8 cellular contexts compared by ENCODE assay signal in genomic region chr5:139293199-139293503, GRCh38. TPM values are rescaled to one million over a fixed set of nuclear protein-coding genes. Genes with fewer than 3 reads are reported as not detected.
DNase-seq lines count a peak whose midpoint lies in the region; ATAC-seq and TF ChIP-seq lines count a peak whose summit lies in the region.

No MANE protein-coding gene starts in this region.

- H3K9me3 Mint-ChIP-seq in dendritic cell treated with granulocyte-macrophage colony-stimulating factor and Interleukin-4, amounts not matched to agents 40 ng/mL and 50 ng/mL, for 4 days, result no peaks in the 10 kb centered on the region
- H3K9me3 Mint-ChIP-seq in natural killer cell treated with Interleukin-12 subunit alpha and Interleukin-12 subunit beta and Interleukin-15 and Interleukin-18, amount 100 ng/mL, for 72 hours, result no peaks in the 10 kb centered on the region

- H3K4me1 Mint-ChIP-seq in dendritic cell treated with granulocyte-macrophage colony-stimulating factor and Interleukin-4, amounts not matched to agents 40 ng/mL and 50 ng/mL, for 4 days (ENCODE audit: low read depth), result peaks cover 33% of the 10 kb centered on the region
- peaks cover 27 to 43% of the 10 kb centered on the region in 2 donors for H3K4me1 Mint-ChIP-seq in natural killer cell treated with Interleukin-12 subunit alpha and Interleukin-12 subunit beta and Interleukin-15 and Interleukin-18, amount 100 ng/mL, for 72 hours (ENCODE audit: low read depth in 2 of 2)

- no peaks in the 10 kb centered on the region for H3K27me3 Mint-ChIP-seq in dendritic cell treated with granulocyte-macrophage colony-stimulating factor and Interleukin-4, amounts not matched to agents 40 ng/mL and 50 ng/mL, for 4 days
- no peaks in the 10 kb centered on the region for H3K27me3 Mint-ChIP-seq in natural killer cell treated with Interleukin-12 subunit alpha and Interleukin-12 subunit beta and Interleukin-15 and Interleukin-18, amount 100 ng/mL, for 72 hours

- H3K9ac ChIP-seq in BLaER1 (peak overlapping the region; percentile 100), Karpas-422 (ENCODE audit: low read length) (peak overlapping the region; percentile 97)

- peaks cover 39% of the 10 kb centered on the region for H4K20me1 ChIP-seq in BLaER1
- H4K20me1 ChIP-seq in Karpas-422 (ENCODE audit: insufficient read depth, low read depth, low read length), result peaks cover 36% of the 10 kb centered on the region

- H3K9me3 ChIP-seq in BLaER1 (no peaks in the 10 kb centered on the region), Karpas-422 (ENCODE audit: low read length) (no peaks in the 10 kb centered on the region)

- ATAC-seq in natural killer cell treated with Interleukin-12 subunit alpha and Interleukin-12 subunit beta and Interleukin-15 and Interleukin-18, amount 100 ng/mL, for 72 hours, result no peak
- ATAC-seq in GM21526 (IDR thresholded peaks at IDR 0.05; ENCODE audit: low FRiP score, unreplicated experiment), result no peak
- ATAC-seq in GM18505 (IDR thresholded peaks at IDR 0.05; ENCODE audit: unreplicated experiment), result no peak

- H3K79me2 ChIP-seq in Karpas-422 (ENCODE audit: low read length), result peaks cover 52% of the 10 kb centered on the region

- H3K36me3 Mint-ChIP-seq in dendritic cell treated with granulocyte-macrophage colony-stimulating factor and Interleukin-4, amounts not matched to agents 40 ng/mL and 50 ng/mL, for 4 days (ENCODE audit: low read depth), result peaks cover 22% of the 10 kb centered on the region
- peaks cover 19% of the 10 kb centered on the region for H3K36me3 Mint-ChIP-seq in natural killer cell treated with Interleukin-12 subunit alpha and Interleukin-12 subunit beta and Interleukin-15 and Interleukin-18, amount 100 ng/mL, for 72 hours

- no peaks in the 10 kb centered on the region for H3K9me2 ChIP-seq in Karpas-422 (replicated peaks; ENCODE audit: insufficient read depth, low read length)

- H3K27me3 ChIP-seq in BLaER1 (no peaks in the 10 kb centered on the region), Karpas-422 (ENCODE audit: low read length) (no peaks in the 10 kb centered on the region)

- peak overlapping the region; percentile 72 for H2AFZ ChIP-seq in Karpas-422 (ENCODE audit: low read length)

- H3K27ac ChIP-seq in BLaER1 (peak overlapping the region; percentile 100), Karpas-422 (ENCODE audit: low read length) (peak overlapping the region; percentile 43; the same call in 1 of the 2 replicates)

- H3K36me3 ChIP-seq in BLaER1, result peaks cover 22% of the 10 kb centered on the region
- peaks cover 16% of the 10 kb centered on the region; the same call in 1 of the 2 replicates for H3K36me3 ChIP-seq in Karpas-422 (ENCODE audit: insufficient read depth, low read length)

- peak overlapping the region; percentile 93 for H3K4me3 Mint-ChIP-seq in dendritic cell treated with granulocyte-macrophage colony-stimulating factor and Interleukin-4, amounts not matched to agents 40 ng/mL and 50 ng/mL, for 4 days
- peak overlapping the region; percentile 98 for H3K4me3 Mint-ChIP-seq in natural killer cell treated with Interleukin-12 subunit alpha and Interleukin-12 subunit beta and Interleukin-15 and Interleukin-18, amount 100 ng/mL, for 72 hours

- DNase-seq in Karpas-422 (no peak), COR-L47 (lab: John Stamatoyannopoulos, UW) (no peak), AML-193 (lab: John Stamatoyannopoulos, UW) (no peak)
- DNase-seq in natural killer cell treated with Interleukin-12 subunit alpha and Interleukin-12 subunit beta and Interleukin-15 and Interleukin-18, amount 100 ng/mL, for 72 hours (ENCODE audit: low spot score), result no peak

- no peak for TF ChIP-seq POLR2A in GM18505 (IDR thresholded peaks at IDR 0.05; ENCODE audit: borderline replicate concordance, extremely low read depth, insufficient read depth, insufficient read length)

- peak overlapping the region; percentile 82 for H3K4me2 ChIP-seq in BLaER1
- peak overlapping the region; percentile 92 for H3K4me2 ChIP-seq in Karpas-422 (ENCODE audit: low read depth, low read length, poor library complexity, severe bottlenecking)

- H3K4me3 ChIP-seq in BLaER1, result peak overlapping the region; percentile 90
- peak overlapping the region; percentile 91 for H3K4me3 ChIP-seq in Karpas-422 (ENCODE audit: low read length)

- H3K4me1 ChIP-seq in BLaER1 (peaks cover 34% of the 10 kb centered on the region), Karpas-422 (ENCODE audit: low read length) (peaks cover 37% of the 10 kb centered on the region)

- H3K27ac Mint-ChIP-seq in dendritic cell treated with granulocyte-macrophage colony-stimulating factor and Interleukin-4, amounts not matched to agents 40 ng/mL and 50 ng/mL, for 4 days, result peak overlapping the region; percentile 97
- peak overlapping the region; percentile 91 to 97 for H3K27ac Mint-ChIP-seq in natural killer cell treated with Interleukin-12 subunit alpha and Interleukin-12 subunit beta and Interleukin-15 and Interleukin-18, amount 100 ng/mL, for 72 hours

- intact Hi-C loops in dendritic cell treated with granulocyte-macrophage colony-stimulating factor and Interleukin-4, amounts not matched to agents 40 ng/mL and 50 ng/mL, for 4 days (cut with micrococcal nuclease), result loop anchor here (10.0 kb wide), 1 partner anchor 112 kb away; the partner anchor contains the start of gene SPATA24

RNA-seq across cellular contexts. Expression of gene MATR3, which starts 0.4 kb away (rescaled TPM):
- 188 and 245 TPM in 2 replicates for total RNA-seq in Karpas-422 (2014; rRNA removed; shearing (Covaris generic); ENCODE audit: low replicate concordance)
- total RNA-seq in natural killer cell treated with Interleukin-12 subunit alpha and Interleukin-12 subunit beta and Interleukin-15 and Interleukin-18, amount 100 ng/mL, for 72 hours, result 100 to 1,000 TPM; 206 to 229 TPM

RNA-seq across cellular contexts. Expression of gene PAIP2, which starts 48.5 kb away (rescaled TPM):
- 111 and 113 TPM in 2 replicates for total RNA-seq in Karpas-422 (2014; rRNA removed; shearing (Covaris generic); ENCODE audit: low replicate concordance)
- 10 to 100 TPM; 38.1 to 77.5 TPM for total RNA-seq in natural killer cell treated with Interleukin-12 subunit alpha and Interleukin-12 subunit beta and Interleukin-15 and Interleukin-18, amount 100 ng/mL, for 72 hours
